In the genomic region with DNA sequence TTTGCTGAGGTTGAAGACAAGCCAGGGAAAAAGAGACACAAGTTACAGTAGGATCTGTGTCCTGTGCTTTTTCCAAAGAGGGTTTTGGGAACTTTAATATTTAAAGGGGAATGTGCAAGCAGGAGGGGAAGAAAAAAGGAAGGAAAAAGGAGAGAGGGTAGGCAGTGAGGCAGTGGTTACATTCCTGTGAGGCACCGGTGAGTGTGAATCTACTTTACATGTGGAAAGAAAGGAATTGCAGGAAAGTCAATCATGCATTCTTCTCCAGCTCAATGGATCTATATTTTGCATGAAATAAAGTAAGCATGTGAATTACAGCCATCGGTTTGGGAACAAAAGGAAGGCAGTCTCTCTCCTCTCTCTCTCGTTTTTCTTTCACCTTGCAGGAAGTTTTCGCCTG, we compare ENCODE assay signal across 1 cellular context.
TF ChIP-seq lines count a peak whose summit lies in the region.

No MANE protein-coding gene starts in this region.

TF ChIP-seq in H1, 55 proteins besides CTCF, POLR2A, EP300 and RAD21:
- TF ChIP-seq GABPA (IDR thresholded peaks at IDR 0.05; ENCODE audit: borderline replicate concordance, insufficient read depth, low read length) (no peak), TEAD4 (IDR thresholded peaks at IDR 0.05; ENCODE audit: low read depth, low read length) (0 out of 2 replicates have a peak, but pooled peaks have one; percentile 25)
TF ChIP-seq in H1: peak in this region for 1.
